Comparison of ENCODE assay signal across 31 cellular contexts in the genomic region with DNA sequence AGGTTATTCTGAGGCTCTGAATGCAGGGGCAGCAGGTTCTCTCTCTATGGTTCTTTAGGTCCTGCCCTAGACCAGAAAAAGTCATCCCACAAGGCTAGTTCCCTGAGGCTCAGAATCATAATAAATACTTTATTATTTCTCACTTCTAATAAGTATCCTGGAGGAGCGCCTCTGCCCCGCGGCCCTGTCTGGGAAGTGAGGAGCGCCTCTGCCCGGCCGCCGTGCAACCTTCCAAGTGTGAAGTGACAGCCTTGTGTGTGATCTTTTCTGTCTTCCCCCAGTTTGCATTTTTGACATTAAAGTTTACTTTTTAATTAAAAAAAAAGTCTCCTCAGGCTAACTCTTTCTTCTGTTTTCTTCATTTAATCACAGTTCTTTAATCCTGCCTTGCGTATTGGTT. TPM values are rescaled to one million over a fixed set of nuclear protein-coding genes. Genes with fewer than 3 reads are reported as not detected.
"Had no signal": no experiment of that assay in that cellular context is flagged by ENCODE, and none has a peak within 500 bp of the region (broad histone marks: within the 10 kb centered on the region; RNA-seq: fewer than 3 reads in every experiment).

No MANE protein-coding gene starts in this region.

- H3K4me1 ChIP-seq: gastroesophageal sphincter had no signal

- H3K36me3 ChIP-seq: brain microvascular endothelial cell, esophagus squamous epithelium, gastroesophageal sphincter, heart right ventricle had no signal

- ATAC-seq: activated T-cell treated with anti-CD3 and anti-CD28 coated beads, Interleukin-2, amount 50 U/mL, for 72 hours; gastroesophageal sphincter; heart right ventricle had no signal

- H3K27me3 ChIP-seq: brain microvascular endothelial cell, esophagus squamous epithelium, gastroesophageal sphincter, heart right ventricle had no signal

- H3K9me3 ChIP-seq: esophagus squamous epithelium, gastroesophageal sphincter, heart right ventricle had no signal

- H3K36me3 Mint-ChIP-seq: activated naive CD8-positive, alpha-beta T cell had no signal

- H3K27ac ChIP-seq: brain microvascular endothelial cell, epithelial cell of prostate, esophagus squamous epithelium, gastroesophageal sphincter, heart right ventricle had no signal

- H3K9me3 Mint-ChIP-seq: activated CD4-positive, alpha-beta memory T cell treated with anti-CD3 and anti-CD28 coated beads, Interleukin-2, amount 10 ng/mL, durations not matched to agents 7 days and 5 days; activated CD4-positive, alpha-beta T cell treated with anti-CD3 and anti-CD28 coated beads, Interleukin-2, amount 10 ng/mL, durations not matched to agents 7 days and 5 days; activated T-cell treated with anti-CD3 and anti-CD28 coated beads, Interleukin-2, amount 50 U/mL, for 24 hours; activated T-cell treated with anti-CD3 and anti-CD28 coated beads, Interleukin-2, amount 50 U/mL, for 72 hours had no signal

- H3K4me3 Mint-ChIP-seq: activated CD4-positive, alpha-beta memory T cell treated with anti-CD3 and anti-CD28 coated beads, Interleukin-2, amount 10 ng/mL, durations not matched to agents 7 days and 5 days; activated CD4-positive, alpha-beta T cell treated with anti-CD3 and anti-CD28 coated beads, Interleukin-2, amount 10 ng/mL, durations not matched to agents 7 days and 5 days; activated naive CD8-positive, alpha-beta T cell; activated T-cell treated with anti-CD3 and anti-CD28 coated beads, Interleukin-2, amount 50 U/mL, for 24 hours; activated T-cell treated with anti-CD3 and anti-CD28 coated beads, Interleukin-2, amount 50 U/mL, for 72 hours had no signal

- H3K27me3 Mint-ChIP-seq: activated CD4-positive, alpha-beta memory T cell treated with anti-CD3 and anti-CD28 coated beads, Interleukin-2, amount 10 ng/mL, durations not matched to agents 7 days and 5 days; activated CD4-positive, alpha-beta T cell treated with anti-CD3 and anti-CD28 coated beads, Interleukin-2, amount 10 ng/mL, durations not matched to agents 7 days and 5 days; activated naive CD8-positive, alpha-beta T cell; activated T-cell treated with anti-CD3 and anti-CD28 coated beads, Interleukin-2, amount 50 U/mL, for 24 hours had no signal

- H3K4me3 ChIP-seq: esophagus squamous epithelium, gastroesophageal sphincter, heart right ventricle had no signal

- DNase-seq: activated CD4-positive, alpha-beta memory T cell treated with anti-CD3 and anti-CD28 coated beads, Interleukin-2, amount 10 ng/mL, durations not matched to agents 7 days and 5 days; activated CD4-positive, alpha-beta T cell treated with anti-CD3 and anti-CD28 coated beads for 1 hour; activated CD4-positive, alpha-beta T cell treated with anti-CD3 and anti-CD28 coated beads for 4 hours; activated CD4-positive, alpha-beta T cell treated with anti-CD3 and anti-CD28 coated beads, Interleukin-2, amount 10 ng/mL, durations not matched to agents 7 days and 5 days; activated CD4-positive, alpha-beta T cell treated with anti-CD3 and anti-CD28 coated beads, Interleukin-2, amount 50 U/mL, for 4 hours; activated CD8-positive, alpha-beta memory T cell treated with anti-CD3 and anti-CD28 coated beads, Interleukin-2, amount 50 U/mL, for 48 hours; activated gamma-delta T cell treated with Interleukin-2 at 50 U/mL for 16 hours; activated naive CD4-positive, alpha-beta T cell treated with anti-CD3 and anti-CD28 coated beads, Interleukin-2, amount 50 U/mL, for 16 hours; activated naive CD4-positive, alpha-beta T cell treated with Interleukin-2 at 50 U/mL for 16 hours; activated T-cell treated with anti-CD3 and anti-CD28 coated beads for 4 hours; activated T-cell treated with anti-CD3 and anti-CD28 coated beads, Interleukin-2, amount 50 U/mL, for 24 hours; activated T-cell treated with anti-CD3 and anti-CD28 coated beads, Interleukin-2, amount 50 U/mL, for 72 hours; amniotic stem cell; anterior cingulate cortex; brain microvascular endothelial cell; cortex of kidney; dermis blood vessel endothelial cell; effector CD8-positive, alpha-beta T cell; esophagus squamous epithelium; foreskin melanocyte; heart right ventricle; T-helper 2 cell had no signal

- H3K27ac Mint-ChIP-seq: activated CD4-positive, alpha-beta memory T cell treated with anti-CD3 and anti-CD28 coated beads, Interleukin-2, amount 10 ng/mL, durations not matched to agents 7 days and 5 days; activated CD4-positive, alpha-beta T cell treated with anti-CD3 and anti-CD28 coated beads, Interleukin-2, amount 10 ng/mL, durations not matched to agents 7 days and 5 days; activated naive CD8-positive, alpha-beta T cell; activated T-cell treated with anti-CD3 and anti-CD28 coated beads, Interleukin-2, amount 50 U/mL, for 24 hours had no signal

RNA-seq across cellular contexts. Expression of a gene that starts 11.5 kb away (rescaled TPM):
- total RNA-seq: bronchial epithelial cell, chondrocyte, dermis blood vessel endothelial cell, endothelial cell of umbilical vein, fibroblast of lung, fibroblast of villous mesenchyme, glomerular endothelial cell had no signal
